ENCODE assay signal across 13 cellular contexts in genomic region chr10:59098387-59098786, GRCh38.
DNase-seq lines count a peak whose midpoint lies in the region; ATAC-seq and TF ChIP-seq lines count a peak whose summit lies in the region.
"Had no signal": no experiment of that assay in that cellular context is flagged by ENCODE, and none has a peak within 500 bp of the region (broad histone marks: within the 10 kb centered on the region; RNA-seq: fewer than 3 reads in every experiment).

No MANE protein-coding gene starts in this region.

- no peak overlapping the region for H3K27ac ChIP-seq in AG04450 (ENCODE audit: low read depth, low read length)
- H3K27ac ChIP-seq: BLaER1 treated with 17β-estradiol and CSF1 and Interleukin-3, amounts not matched to agents 10 nM and 100 nM had no signal

- POLR2A ChIA-PET in AG04450 (lab: Yijun Ruan, JAX) = no interaction called here
- POLR2A ChIA-PET in activated CD4-positive, alpha-beta memory T cell treated with anti-CD3 and anti-CD28 coated beads, Interleukin-2, amount 10 ng/mL, durations not matched to agents 7 days and 5 days (lab: Charles Lee) = no interaction called here

- ATAC-seq in HG03571 (IDR thresholded peaks at IDR 0.05; ENCODE audit: unreplicated experiment) = no peak
- ATAC-seq: activated naive CD8-positive, alpha-beta T cell treated with anti-CD3 and anti-CD28 coated beads, Interleukin-2, amount 50 U/mL, for 24 hours; T-helper 17 cell had no signal

- CTCF ChIA-PET in AG04450 (lab: Charles Lee) = no interaction called here
- CTCF ChIA-PET in activated CD4-positive, alpha-beta memory T cell treated with anti-CD3 and anti-CD28 coated beads, Interleukin-2, amount 10 ng/mL, durations not matched to agents 7 days and 5 days (lab: Charles Lee) = no interaction called here

- H3K36me3 Mint-ChIP-seq in HFFc6 (ENCODE audit: low read depth) (no peaks in the 10 kb centered on the region), chondrocyte (ENCODE audit: low read depth) (no peaks in the 10 kb centered on the region), mesothelial cell of epicardium (no peaks in the 10 kb centered on the region)
- H3K36me3 Mint-ChIP-seq in activated CD4-positive, alpha-beta memory T cell treated with anti-CD3 and anti-CD28 coated beads, Interleukin-2, amount 10 ng/mL, durations not matched to agents 7 days and 5 days (ENCODE audit: low read depth) = no peaks in the 10 kb centered on the region
- H3K36me3 Mint-ChIP-seq: immature natural killer cell had no signal

- H3K4me3 Mint-ChIP-seq in HFFc6 (no peak overlapping the region), chondrocyte (ENCODE audit: unreplicated experiment) (no peak overlapping the region), mesothelial cell of epicardium (no peak overlapping the region)
- H3K4me3 Mint-ChIP-seq in activated CD4-positive, alpha-beta memory T cell treated with anti-CD3 and anti-CD28 coated beads, Interleukin-2, amount 10 ng/mL, durations not matched to agents 7 days and 5 days = no peak overlapping the region
- H3K4me3 Mint-ChIP-seq: activated naive CD8-positive, alpha-beta T cell treated with anti-CD3 and anti-CD28 coated beads, Interleukin-2, amount 50 U/mL, for 24 hours; immature natural killer cell; T-helper 17 cell had no signal

- no peaks in the 10 kb centered on the region; the same call in 1 of the 2 replicates for H3K27me3 Mint-ChIP-seq in HFFc6 (ENCODE audit: insufficient read depth)
- no peaks in the 10 kb centered on the region for H3K27me3 Mint-ChIP-seq in chondrocyte (ENCODE audit: low read depth)
- H3K27me3 Mint-ChIP-seq in mesothelial cell of epicardium (ENCODE audit: low read depth) = peaks cover 4% of the 10 kb centered on the region
- no peaks in the 10 kb centered on the region for H3K27me3 Mint-ChIP-seq in activated CD4-positive, alpha-beta memory T cell treated with anti-CD3 and anti-CD28 coated beads, Interleukin-2, amount 10 ng/mL, durations not matched to agents 7 days and 5 days
- H3K27me3 Mint-ChIP-seq: activated naive CD8-positive, alpha-beta T cell treated with anti-CD3 and anti-CD28 coated beads, Interleukin-2, amount 50 U/mL, for 24 hours; T-helper 17 cell had no signal

- H3K27ac Mint-ChIP-seq in HFFc6 (no peak overlapping the region; the same call in 1 of the 2 replicates), chondrocyte (ENCODE audit: unreplicated experiment) (peak overlapping the region; percentile 17), mesothelial cell of epicardium (peak overlapping the region; percentile 22)
- H3K27ac Mint-ChIP-seq in activated CD4-positive, alpha-beta memory T cell treated with anti-CD3 and anti-CD28 coated beads, Interleukin-2, amount 10 ng/mL, durations not matched to agents 7 days and 5 days = no peak overlapping the region
- H3K27ac Mint-ChIP-seq: activated naive CD8-positive, alpha-beta T cell treated with anti-CD3 and anti-CD28 coated beads, Interleukin-2, amount 50 U/mL, for 24 hours; immature natural killer cell; T-helper 17 cell had no signal

- H3K27me3 ChIP-seq in AG04450 (ENCODE audit: control insufficient read depth, insufficient read depth, low read length) = no peaks in the 10 kb centered on the region
- H3K27me3 ChIP-seq: BLaER1 treated with 17β-estradiol and CSF1 and Interleukin-3, amounts not matched to agents 10 nM and 100 nM had no signal

- DNase-seq in AG04450 (ENCODE audit: low read depth, low spot score) = peak; percentile 53
- DNase-seq in HFFc6 = peak; percentile 73
- no peak for DNase-seq in chondrocyte (ENCODE audit: low spot score)
- DNase-seq in mesothelial cell of epicardium (ENCODE audit: low spot score in 2 of 2, unreplicated experiment in 2 of 2) = no peak
- no peak for DNase-seq in DMS153 (lab: John Stamatoyannopoulos, UW)
- no peak for DNase-seq in activated CD4-positive, alpha-beta memory T cell treated with anti-CD3 and anti-CD28 coated beads, Interleukin-2, amount 10 ng/mL, durations not matched to agents 7 days and 5 days
- no peak for DNase-seq in NCI-H748 treated with DMSO at 0.1 percent for 48 hours (lab: John Stamatoyannopoulos, UW)
- DNase-seq: activated naive CD8-positive, alpha-beta T cell treated with anti-CD3 and anti-CD28 coated beads, Interleukin-2, amount 50 U/mL, for 24 hours; immature natural killer cell; stimulated activated naive CD4-positive, alpha-beta T cell; T-helper 17 cell had no signal

- H3K9me3 Mint-ChIP-seq in HFFc6 = no peaks in the 10 kb centered on the region
- no peaks in the 10 kb centered on the region for H3K9me3 Mint-ChIP-seq in chondrocyte (ENCODE audit: low read depth)
- H3K9me3 Mint-ChIP-seq in mesothelial cell of epicardium = no peaks in the 10 kb centered on the region
- no peaks in the 10 kb centered on the region for H3K9me3 Mint-ChIP-seq in activated CD4-positive, alpha-beta memory T cell treated with anti-CD3 and anti-CD28 coated beads, Interleukin-2, amount 10 ng/mL, durations not matched to agents 7 days and 5 days
- H3K9me3 Mint-ChIP-seq: activated naive CD8-positive, alpha-beta T cell treated with anti-CD3 and anti-CD28 coated beads, Interleukin-2, amount 50 U/mL, for 24 hours had no signal

- peaks cover 22% of the 10 kb centered on the region for H3K4me1 Mint-ChIP-seq in HFFc6 (ENCODE audit: low read depth)
- H3K4me1 Mint-ChIP-seq in chondrocyte (ENCODE audit: low read depth) = peaks cover 25% of the 10 kb centered on the region
- H3K4me1 Mint-ChIP-seq in mesothelial cell of epicardium = peaks cover 14% of the 10 kb centered on the region
- H3K4me1 Mint-ChIP-seq in activated CD4-positive, alpha-beta memory T cell treated with anti-CD3 and anti-CD28 coated beads, Interleukin-2, amount 10 ng/mL, durations not matched to agents 7 days and 5 days = no peaks in the 10 kb centered on the region
- H3K4me1 Mint-ChIP-seq: activated naive CD8-positive, alpha-beta T cell treated with anti-CD3 and anti-CD28 coated beads, Interleukin-2, amount 50 U/mL, for 24 hours; immature natural killer cell; T-helper 17 cell had no signal

- no peak overlapping the region for H3K4me3 ChIP-seq in AG04450 (ENCODE audit: low read depth, low read length)
- H3K4me3 ChIP-seq: BLaER1 treated with 17β-estradiol and CSF1 and Interleukin-3, amounts not matched to agents 10 nM and 100 nM had no signal

- no peak for TF ChIP-seq CTCF in AG04450 (IDR thresholded peaks at IDR 0.05; ENCODE audit: low read depth, low read length)
- no peak for TF ChIP-seq CTCF in HFFc6 (IDR thresholded peaks at IDR 0.05)
- TF ChIP-seq CTCF in chondrocyte (IDR thresholded peaks at IDR 0.05) = no peak
- no peak for TF ChIP-seq CTCF in mesothelial cell of epicardium (IDR thresholded peaks at IDR 0.05; ENCODE audit: unreplicated experiment)

- H3K9me3 ChIP-seq in AG04450 (ENCODE audit: control insufficient read depth, insufficient read depth, low read length) = no peaks in the 10 kb centered on the region
- H3K9me3 ChIP-seq: BLaER1 treated with 17β-estradiol and CSF1 and Interleukin-3, amounts not matched to agents 10 nM and 100 nM had no signal

Comparison
In these comparisons a context has a peak if more than half of its experiments do, and no peak if none do; other contexts are left out.
1. DNase-seq: peak in AG04450 (single experiment) and HFFc6 (single experiment); none in chondrocyte (single experiment), mesothelial cell of epicardium (0 of 2), DMS153 (single experiment), activated CD4-positive, alpha-beta memory T cell treated with anti-CD3 and anti-CD28 coated beads, Interleukin-2, amount 10 ng/mL, durations not matched to agents 7 days and 5 days (single experiment) and NCI-H748 treated with DMSO at 0.1 percent for 48 hours (single experiment).
2. H3K27ac Mint-ChIP-seq: peak in chondrocyte (single experiment) and mesothelial cell of epicardium (single experiment); none in HFFc6 (single experiment) and activated CD4-positive, alpha-beta memory T cell treated with anti-CD3 and anti-CD28 coated beads, Interleukin-2, amount 10 ng/mL, durations not matched to agents 7 days and 5 days (single experiment).